8 cellular contexts compared by ENCODE assay signal in the genomic region with DNA sequence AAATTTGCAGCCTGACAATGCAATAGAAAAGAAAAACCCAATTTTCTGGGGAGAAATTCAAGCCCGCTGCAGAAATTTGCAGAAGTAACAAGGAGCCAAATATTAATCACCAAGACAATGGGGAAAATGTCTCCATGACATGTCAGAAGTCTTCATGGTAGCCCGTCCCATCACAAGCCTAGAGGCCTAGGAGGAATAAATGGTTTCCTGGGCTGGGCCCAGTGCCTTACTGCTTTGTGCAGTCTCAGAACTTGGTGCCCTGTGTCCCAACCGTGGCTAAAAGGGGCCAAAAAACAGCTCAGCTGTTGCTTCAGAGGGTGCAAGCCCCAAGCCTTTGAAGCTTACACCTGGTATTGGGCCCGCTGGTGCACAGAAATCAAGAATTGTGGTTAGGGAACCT.
"Had no signal": no experiment of that assay in that cellular context is flagged by ENCODE, and none has a peak within 500 bp of the region (broad histone marks: within the 10 kb centered on the region; RNA-seq: fewer than 3 reads in every experiment).

No MANE protein-coding gene starts in this region.

- DNase-seq: GM23248, GOT3, H7, H9, HCEC 1CT, HFFc6 had no signal

- H3K36me3 ChIP-seq: HAP-1 had no signal

- H3K27ac ChIP-seq: GM23248 had no signal

- H3K4me3 ChIP-seq: GM23248, GM23338, HAP-1 had no signal

- H3K9me3 ChIP-seq: HAP-1 had no signal

- H3K4me1 ChIP-seq: HAP-1 had no signal
